ENCODE assay signal across 12 cellular contexts in the genomic region with DNA sequence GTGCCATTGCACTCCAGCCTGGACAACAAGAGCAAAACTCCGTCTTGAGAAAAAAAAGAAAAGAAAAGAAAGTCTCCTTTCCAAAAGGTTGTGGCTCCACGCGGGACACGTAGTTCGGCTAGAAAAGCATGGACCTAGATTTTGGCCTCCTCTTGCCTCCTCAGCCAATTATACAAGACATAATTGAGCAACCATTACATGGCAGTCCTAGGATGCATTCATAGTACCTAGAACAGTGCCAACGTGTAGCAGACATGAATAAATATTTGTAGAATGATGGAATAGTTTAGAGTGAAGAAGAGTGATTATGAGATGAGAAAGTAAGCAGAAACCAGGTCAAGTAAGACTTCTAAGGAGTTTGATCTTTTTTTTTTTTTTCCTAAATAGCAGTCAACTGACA.
"Had no signal": no experiment of that assay in that cellular context is flagged by ENCODE, and none has a peak within 500 bp of the region (broad histone marks: within the 10 kb centered on the region; RNA-seq: fewer than 3 reads in every experiment).

No MANE protein-coding gene starts in this region.

- H3K36me3 ChIP-seq: ascending aorta, breast epithelium, pancreas, stomach, thoracic aorta, upper lobe of right lung had no signal

- H3K9me3 ChIP-seq: ascending aorta, breast epithelium, heart right ventricle, pancreas, stomach, thoracic aorta, upper lobe of right lung had no signal

- H3K4me3 ChIP-seq: ascending aorta, breast epithelium, heart right ventricle, pancreas, stomach, thoracic aorta, upper lobe of right lung had no signal

- H3K27me3 ChIP-seq: ascending aorta, breast epithelium, heart right ventricle, pancreas, stomach, upper lobe of right lung had no signal

- DNase-seq: activated CD4-positive, alpha-beta T cell treated with anti-CD3 and anti-CD28 coated beads, Interleukin-2, amount 50 U/mL, for 4 hours; activated effector memory CD4-positive, alpha-beta T cell treated with Interleukin-2 at 50 U/mL for 16 hours; cerebellar nuclear complex; effector memory CD4-positive, alpha-beta T cell; heart right ventricle; left colon; pancreas; stomach; upper lobe of right lung had no signal

- H3K27ac ChIP-seq: ascending aorta, thoracic aorta, upper lobe of right lung had no signal
